1 cellular context compared by ENCODE assay signal in the genomic region with DNA sequence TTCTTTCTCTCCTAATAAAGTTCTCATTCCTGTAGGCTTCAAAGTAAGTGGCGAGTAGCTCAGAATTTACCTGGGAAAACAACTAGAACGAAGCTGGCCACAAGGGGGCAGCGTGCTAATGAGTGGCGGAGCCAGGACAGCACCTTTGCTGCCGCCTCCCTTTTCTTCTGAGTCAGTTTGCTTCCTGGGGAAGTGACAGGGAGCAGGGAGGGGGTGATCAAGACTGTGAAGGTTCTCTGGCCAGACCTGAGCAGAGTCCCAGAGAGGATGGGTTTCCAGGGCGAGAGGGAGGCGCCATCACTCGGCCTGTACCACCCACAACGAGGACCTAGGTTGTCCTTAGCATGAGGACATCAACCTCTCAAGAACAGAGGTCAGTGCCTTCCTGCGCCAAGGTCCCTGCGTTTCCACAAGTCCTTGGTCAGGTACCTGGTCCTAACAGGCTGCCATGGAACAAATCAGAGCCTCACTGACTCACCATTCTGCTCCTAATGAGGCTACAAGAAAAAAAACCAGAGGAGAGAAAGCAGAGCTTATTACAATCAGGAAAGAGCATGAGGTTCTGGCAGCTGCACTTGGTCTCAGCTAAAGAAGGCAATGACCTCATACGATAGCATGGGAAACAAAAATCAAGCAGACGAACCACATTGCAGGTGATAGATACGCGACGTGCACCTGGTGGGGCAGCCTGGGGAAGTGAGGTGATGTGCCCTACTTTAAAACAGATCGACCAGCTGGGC.
TF ChIP-seq lines count a peak whose summit lies in the region.

No MANE protein-coding gene starts in this region.

TF ChIP-seq in HepG2, 621 proteins besides CTCF, POLR2A, EP300 and RAD21 (continued from another document and continues in another):
- TF ChIP-seq, protein P1, sequence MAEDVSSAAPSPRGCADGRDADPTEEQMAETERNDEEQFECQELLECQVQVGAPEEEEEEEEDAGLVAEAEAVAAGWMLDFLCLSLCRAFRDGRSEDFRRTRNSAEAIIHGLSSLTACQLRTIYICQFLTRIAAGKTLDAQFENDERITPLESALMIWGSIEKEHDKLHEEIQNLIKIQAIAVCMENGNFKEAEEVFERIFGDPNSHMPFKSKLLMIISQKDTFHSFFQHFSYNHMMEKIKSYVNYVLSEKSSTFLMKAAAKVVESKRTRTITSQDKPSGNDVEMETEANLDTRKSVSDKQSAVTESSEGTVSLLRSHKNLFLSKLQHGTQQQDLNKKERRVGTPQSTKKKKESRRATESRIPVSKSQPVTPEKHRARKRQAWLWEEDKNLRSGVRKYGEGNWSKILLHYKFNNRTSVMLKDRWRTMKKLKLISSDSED (CRISPR knock-in tag; IDR thresholded peaks at IDR 0.05) = no peak
- TF ChIP-seq ASH2L (IDR thresholded peaks at IDR 0.05; ENCODE audit: insufficient read length, low read depth, low read length) (no peak), ZNF883 (CRISPR knock-in tag; IDR thresholded peaks at IDR 0.05; ENCODE audit: not compliant biosample characterization) (no peak), BCL6 (CRISPR knock-in tag; IDR thresholded peaks at IDR 0.05) (peak; percentile 25; the same call in 1 of the 2 replicates), BRD4 (CRISPR knock-in tag; IDR thresholded peaks at IDR 0.05) (no peak), RFX3 (CRISPR knock-in tag; IDR thresholded peaks at IDR 0.05) (no peak), ZNF549 (CRISPR knock-in tag; IDR thresholded peaks at IDR 0.05) (no peak), ZNF780A (CRISPR knock-in tag; IDR thresholded peaks at IDR 0.05) (no peak), SOX6 (IDR thresholded peaks at IDR 0.05) (no peak), SOX6 (CRISPR knock-in tag; IDR thresholded peaks at IDR 0.05) (peak; percentile 28; the same call in 1 of the 2 replicates), DNMT1 (CRISPR knock-in tag; IDR thresholded peaks at IDR 0.05) (0 out of 2 replicates have a peak, but pooled peaks have one; percentile 52), FOXP1 (IDR thresholded peaks at IDR 0.05) (no peak), FOXP1 (CRISPR knock-in tag; IDR thresholded peaks at IDR 0.05) (no peak), NCOA5 (CRISPR knock-in tag; IDR thresholded peaks at IDR 0.05) (no peak), MAZ (IDR thresholded peaks at IDR 0.05; ENCODE audit: borderline replicate concordance, low read depth, low read length) (no peak), MAZ (CRISPR knock-in tag; IDR thresholded peaks at IDR 0.05; ENCODE audit: low read depth) (no peak), KDM2A (CRISPR knock-in tag; IDR thresholded peaks at IDR 0.05; ENCODE audit: borderline replicate concordance, low read depth) (peak; percentile 79), ZNF10 (CRISPR knock-in tag; IDR thresholded peaks at IDR 0.05; ENCODE audit: borderline replicate concordance, low read depth) (no peak), ZNF441 (CRISPR knock-in tag; IDR thresholded peaks at IDR 0.05; ENCODE audit: borderline replicate concordance) (no peak), NBN (conservative IDR thresholded peaks at IDR 0.05) (no peak), FOXA3 (CRISPR knock-in tag; IDR thresholded peaks at IDR 0.05) (peak; percentile 64), CBX5 (CRISPR knock-in tag; IDR thresholded peaks at IDR 0.05; ENCODE audit: borderline replicate concordance) (no peak)
- TF ChIP-seq, protein P2, sequence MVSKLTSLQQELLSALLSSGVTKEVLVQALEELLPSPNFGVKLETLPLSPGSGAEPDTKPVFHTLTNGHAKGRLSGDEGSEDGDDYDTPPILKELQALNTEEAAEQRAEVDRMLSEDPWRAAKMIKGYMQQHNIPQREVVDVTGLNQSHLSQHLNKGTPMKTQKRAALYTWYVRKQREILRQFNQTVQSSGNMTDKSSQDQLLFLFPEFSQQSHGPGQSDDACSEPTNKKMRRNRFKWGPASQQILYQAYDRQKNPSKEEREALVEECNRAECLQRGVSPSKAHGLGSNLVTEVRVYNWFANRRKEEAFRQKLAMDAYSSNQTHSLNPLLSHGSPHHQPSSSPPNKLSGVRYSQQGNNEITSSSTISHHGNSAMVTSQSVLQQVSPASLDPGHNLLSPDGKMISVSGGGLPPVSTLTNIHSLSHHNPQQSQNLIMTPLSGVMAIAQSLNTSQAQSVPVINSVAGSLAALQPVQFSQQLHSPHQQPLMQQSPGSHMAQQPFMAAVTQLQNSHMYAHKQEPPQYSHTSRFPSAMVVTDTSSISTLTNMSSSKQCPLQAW (CRISPR knock-in tag; IDR thresholded peaks at IDR 0.05) = peak; percentile 76; the same call in 1 of the 2 replicates
- TF ChIP-seq, protein P3, sequence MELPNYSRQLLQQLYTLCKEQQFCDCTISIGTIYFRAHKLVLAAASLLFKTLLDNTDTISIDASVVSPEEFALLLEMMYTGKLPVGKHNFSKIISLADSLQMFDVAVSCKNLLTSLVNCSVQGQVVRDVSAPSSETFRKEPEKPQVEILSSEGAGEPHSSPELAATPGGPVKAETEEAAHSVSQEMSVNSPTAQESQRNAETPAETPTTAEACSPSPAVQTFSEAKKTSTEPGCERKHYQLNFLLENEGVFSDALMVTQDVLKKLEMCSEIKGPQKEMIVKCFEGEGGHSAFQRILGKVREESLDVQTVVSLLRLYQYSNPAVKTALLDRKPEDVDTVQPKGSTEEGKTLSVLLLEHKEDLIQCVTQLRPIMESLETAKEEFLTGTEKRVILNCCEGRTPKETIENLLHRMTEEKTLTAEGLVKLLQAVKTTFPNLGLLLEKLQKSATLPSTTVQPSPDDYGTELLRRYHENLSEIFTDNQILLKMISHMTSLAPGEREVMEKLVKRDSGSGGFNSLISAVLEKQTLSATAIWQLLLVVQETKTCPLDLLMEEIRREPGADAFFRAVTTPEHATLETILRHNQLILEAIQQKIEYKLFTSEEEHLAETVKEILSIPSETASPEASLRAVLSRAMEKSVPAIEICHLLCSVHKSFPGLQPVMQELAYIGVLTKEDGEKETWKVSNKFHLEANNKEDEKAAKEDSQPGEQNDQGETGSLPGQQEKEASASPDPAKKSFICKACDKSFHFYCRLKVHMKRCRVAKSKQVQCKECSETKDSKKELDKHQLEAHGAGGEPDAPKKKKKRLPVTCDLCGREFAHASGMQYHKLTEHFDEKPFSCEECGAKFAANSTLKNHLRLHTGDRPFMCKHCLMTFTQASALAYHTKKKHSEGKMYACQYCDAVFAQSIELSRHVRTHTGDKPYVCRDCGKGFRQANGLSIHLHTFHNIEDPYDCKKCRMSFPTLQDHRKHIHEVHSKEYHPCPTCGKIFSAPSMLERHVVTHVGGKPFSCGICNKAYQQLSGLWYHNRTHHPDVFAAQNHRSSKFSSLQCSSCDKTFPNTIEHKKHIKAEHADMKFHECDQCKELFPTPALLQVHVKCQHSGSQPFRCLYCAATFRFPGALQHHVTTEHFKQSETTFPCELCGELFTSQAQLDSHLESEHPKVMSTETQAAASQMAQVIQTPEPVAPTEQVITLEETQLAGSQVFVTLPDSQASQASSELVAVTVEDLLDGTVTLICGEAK (IDR thresholded peaks at IDR 0.05) = no peak
- TF ChIP-seq, protein P3 (CRISPR knock-in tag; IDR thresholded peaks at IDR 0.05) = peak; percentile 82; the same call in 1 of the 2 replicates
- TF ChIP-seq, protein P4, sequence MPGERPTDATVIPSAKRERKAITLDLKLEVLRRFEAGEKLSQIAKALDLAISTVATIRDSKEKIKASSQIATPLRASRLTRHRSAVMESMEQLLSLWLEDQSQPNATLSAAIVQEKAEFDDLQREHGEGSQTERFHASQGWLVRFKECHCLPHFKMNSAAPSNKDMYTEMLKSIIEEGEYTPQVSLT (CRISPR knock-in tag; IDR thresholded peaks at IDR 0.05; ENCODE audit: borderline replicate concordance, low read depth) = no peak
- TF ChIP-seq, protein P5, sequence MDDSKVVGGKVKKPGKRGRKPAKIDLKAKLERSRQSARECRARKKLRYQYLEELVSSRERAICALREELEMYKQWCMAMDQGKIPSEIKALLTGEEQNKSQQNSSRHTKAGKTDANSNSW (CRISPR knock-in tag; IDR thresholded peaks at IDR 0.05; ENCODE audit: borderline replicate concordance) = no peak
- TF ChIP-seq, protein P6, sequence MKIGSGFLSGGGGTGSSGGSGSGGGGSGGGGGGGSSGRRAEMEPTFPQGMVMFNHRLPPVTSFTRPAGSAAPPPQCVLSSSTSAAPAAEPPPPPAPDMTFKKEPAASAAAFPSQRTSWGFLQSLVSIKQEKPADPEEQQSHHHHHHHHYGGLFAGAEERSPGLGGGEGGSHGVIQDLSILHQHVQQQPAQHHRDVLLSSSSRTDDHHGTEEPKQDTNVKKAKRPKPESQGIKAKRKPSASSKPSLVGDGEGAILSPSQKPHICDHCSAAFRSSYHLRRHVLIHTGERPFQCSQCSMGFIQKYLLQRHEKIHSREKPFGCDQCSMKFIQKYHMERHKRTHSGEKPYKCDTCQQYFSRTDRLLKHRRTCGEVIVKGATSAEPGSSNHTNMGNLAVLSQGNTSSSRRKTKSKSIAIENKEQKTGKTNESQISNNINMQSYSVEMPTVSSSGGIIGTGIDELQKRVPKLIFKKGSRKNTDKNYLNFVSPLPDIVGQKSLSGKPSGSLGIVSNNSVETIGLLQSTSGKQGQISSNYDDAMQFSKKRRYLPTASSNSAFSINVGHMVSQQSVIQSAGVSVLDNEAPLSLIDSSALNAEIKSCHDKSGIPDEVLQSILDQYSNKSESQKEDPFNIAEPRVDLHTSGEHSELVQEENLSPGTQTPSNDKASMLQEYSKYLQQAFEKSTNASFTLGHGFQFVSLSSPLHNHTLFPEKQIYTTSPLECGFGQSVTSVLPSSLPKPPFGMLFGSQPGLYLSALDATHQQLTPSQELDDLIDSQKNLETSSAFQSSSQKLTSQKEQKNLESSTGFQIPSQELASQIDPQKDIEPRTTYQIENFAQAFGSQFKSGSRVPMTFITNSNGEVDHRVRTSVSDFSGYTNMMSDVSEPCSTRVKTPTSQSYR (CRISPR knock-in tag; IDR thresholded peaks at IDR 0.05; ENCODE audit: borderline replicate concordance) = no peak
- TF ChIP-seq, protein P7, sequence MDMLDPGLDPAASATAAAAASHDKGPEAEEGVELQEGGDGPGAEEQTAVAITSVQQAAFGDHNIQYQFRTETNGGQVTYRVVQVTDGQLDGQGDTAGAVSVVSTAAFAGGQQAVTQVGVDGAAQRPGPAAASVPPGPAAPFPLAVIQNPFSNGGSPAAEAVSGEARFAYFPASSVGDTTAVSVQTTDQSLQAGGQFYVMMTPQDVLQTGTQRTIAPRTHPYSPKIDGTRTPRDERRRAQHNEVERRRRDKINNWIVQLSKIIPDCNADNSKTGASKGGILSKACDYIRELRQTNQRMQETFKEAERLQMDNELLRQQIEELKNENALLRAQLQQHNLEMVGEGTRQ (IDR thresholded peaks at IDR 0.05; ENCODE audit: low read depth, low read length) = no peak; the same call in 1 of the 2 replicates
- TF ChIP-seq, protein P7 (CRISPR knock-in tag; IDR thresholded peaks at IDR 0.05; ENCODE audit: borderline replicate concordance) = no peak
- TF ChIP-seq, protein P8, sequence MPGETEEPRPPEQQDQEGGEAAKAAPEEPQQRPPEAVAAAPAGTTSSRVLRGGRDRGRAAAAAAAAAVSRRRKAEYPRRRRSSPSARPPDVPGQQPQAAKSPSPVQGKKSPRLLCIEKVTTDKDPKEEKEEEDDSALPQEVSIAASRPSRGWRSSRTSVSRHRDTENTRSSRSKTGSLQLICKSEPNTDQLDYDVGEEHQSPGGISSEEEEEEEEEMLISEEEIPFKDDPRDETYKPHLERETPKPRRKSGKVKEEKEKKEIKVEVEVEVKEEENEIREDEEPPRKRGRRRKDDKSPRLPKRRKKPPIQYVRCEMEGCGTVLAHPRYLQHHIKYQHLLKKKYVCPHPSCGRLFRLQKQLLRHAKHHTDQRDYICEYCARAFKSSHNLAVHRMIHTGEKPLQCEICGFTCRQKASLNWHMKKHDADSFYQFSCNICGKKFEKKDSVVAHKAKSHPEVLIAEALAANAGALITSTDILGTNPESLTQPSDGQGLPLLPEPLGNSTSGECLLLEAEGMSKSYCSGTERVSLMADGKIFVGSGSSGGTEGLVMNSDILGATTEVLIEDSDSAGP (CRISPR knock-in tag; IDR thresholded peaks at IDR 0.05; ENCODE audit: borderline replicate concordance) = peak; percentile 32; the same call in 1 of the 2 replicates
- TF ChIP-seq, protein P9, sequence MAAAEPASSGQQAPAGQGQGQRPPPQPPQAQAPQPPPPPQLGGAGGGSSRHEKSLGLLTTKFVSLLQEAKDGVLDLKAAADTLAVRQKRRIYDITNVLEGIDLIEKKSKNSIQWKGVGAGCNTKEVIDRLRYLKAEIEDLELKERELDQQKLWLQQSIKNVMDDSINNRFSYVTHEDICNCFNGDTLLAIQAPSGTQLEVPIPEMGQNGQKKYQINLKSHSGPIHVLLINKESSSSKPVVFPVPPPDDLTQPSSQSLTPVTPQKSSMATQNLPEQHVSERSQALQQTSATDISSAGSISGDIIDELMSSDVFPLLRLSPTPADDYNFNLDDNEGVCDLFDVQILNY (CRISPR knock-in tag; conservative IDR thresholded peaks at IDR 0.05) = 0 out of 2 replicates have a peak, but pooled peaks have one; percentile 8
- TF ChIP-seq, protein P10, sequence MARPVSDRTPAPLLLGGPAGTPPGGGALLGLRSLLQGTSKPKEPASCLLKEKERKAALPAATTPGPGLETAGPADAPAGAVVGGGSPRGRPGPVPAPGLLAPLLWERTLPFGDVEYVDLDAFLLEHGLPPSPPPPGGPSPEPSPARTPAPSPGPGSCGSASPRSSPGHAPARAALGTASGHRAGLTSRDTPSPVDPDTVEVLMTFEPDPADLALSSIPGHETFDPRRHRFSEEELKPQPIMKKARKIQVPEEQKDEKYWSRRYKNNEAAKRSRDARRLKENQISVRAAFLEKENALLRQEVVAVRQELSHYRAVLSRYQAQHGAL (CRISPR knock-in tag; IDR thresholded peaks at IDR 0.05; ENCODE audit: not compliant biosample characterization) = no peak
